ENCODE assay signal across 1 cellular context in the genomic region with DNA sequence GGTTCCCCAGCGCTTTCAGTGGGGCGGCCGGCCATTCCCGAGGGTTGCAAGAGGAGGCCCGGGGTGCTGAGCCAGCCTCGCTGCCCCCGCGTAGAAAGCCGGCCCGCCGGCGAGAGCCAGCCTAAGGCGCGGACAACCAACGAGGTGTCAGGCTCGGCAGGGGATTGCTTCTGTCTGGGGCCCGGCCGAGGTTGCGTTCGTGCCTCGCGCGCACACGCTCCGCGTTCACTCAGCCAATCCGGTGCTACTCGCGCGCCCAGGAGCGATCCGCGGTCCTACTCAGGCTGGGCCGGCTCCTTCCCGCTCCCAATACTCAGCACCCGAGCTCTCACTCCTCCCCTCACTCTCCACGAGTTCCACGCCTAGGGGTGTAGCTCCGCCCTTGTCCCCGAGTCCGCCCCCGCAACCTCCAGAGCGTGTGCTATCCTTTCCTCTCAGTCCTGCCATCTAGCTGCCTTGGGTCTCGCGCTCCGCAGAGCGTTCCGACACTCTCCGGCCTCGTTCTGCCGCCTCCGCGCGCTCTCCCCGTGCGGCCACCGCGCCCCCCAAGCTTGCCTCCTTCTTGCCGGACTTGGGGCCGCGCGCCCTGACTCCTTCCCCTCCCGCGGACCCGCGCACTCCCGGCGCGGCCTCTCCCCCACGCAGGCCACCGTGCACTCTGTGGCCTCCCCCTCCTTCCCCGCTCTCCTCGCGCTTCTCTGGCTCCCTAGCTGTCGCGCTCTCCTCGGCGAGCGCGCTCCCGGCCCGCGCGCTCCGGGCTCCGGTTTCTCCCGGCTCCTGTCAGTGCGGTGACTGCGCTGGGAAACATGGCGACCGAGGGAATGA.
A peak's percentile ranks its signal among the peaks of the same experiment; 100 is the strongest.
TF ChIP-seq lines count a peak whose summit lies in the region.

A gene (plus strand): TSS at position 426 of the 825 bp plus-strand sequence.

TF ChIP-seq in HepG2, 621 proteins besides CTCF, POLR2A, EP300 and RAD21 (continued from another document):
- TF ChIP-seq, protein P1, sequence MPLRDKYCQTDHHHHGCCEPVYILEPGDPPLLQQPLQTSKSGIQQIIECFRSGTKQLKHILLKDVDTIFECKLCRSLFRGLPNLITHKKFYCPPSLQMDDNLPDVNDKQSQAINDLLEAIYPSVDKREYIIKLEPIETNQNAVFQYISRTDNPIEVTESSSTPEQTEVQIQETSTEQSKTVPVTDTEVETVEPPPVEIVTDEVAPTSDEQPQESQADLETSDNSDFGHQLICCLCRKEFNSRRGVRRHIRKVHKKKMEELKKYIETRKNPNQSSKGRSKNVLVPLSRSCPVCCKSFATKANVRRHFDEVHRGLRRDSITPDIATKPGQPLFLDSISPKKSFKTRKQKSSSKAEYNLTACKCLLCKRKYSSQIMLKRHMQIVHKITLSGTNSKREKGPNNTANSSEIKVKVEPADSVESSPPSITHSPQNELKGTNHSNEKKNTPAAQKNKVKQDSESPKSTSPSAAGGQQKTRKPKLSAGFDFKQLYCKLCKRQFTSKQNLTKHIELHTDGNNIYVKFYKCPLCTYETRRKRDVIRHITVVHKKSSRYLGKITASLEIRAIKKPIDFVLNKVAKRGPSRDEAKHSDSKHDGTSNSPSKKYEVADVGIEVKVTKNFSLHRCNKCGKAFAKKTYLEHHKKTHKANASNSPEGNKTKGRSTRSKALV (CRISPR knock-in tag; IDR thresholded peaks at IDR 0.05): peak; percentile 78; the same call in 1 of the 2 replicates
- TF ChIP-seq ZNF552 (CRISPR knock-in tag; IDR thresholded peaks at IDR 0.05; ENCODE audit: borderline replicate concordance) (0 out of 2 replicates have a peak, but pooled peaks have one; percentile 73), ZFP1 (CRISPR knock-in tag; IDR thresholded peaks at IDR 0.05) (no peak), ZNF230 (CRISPR knock-in tag; IDR thresholded peaks at IDR 0.05) (no peak), STAG1 (CRISPR knock-in tag; IDR thresholded peaks at IDR 0.05) (no peak), ZNF354B (CRISPR knock-in tag; IDR thresholded peaks at IDR 0.05) (no peak), PAWR (CRISPR knock-in tag; IDR thresholded peaks at IDR 0.05; ENCODE audit: borderline replicate concordance) (0 out of 2 replicates have a peak, but pooled peaks have one; percentile 80), THYN1 (CRISPR knock-in tag; IDR thresholded peaks at IDR 0.05; ENCODE audit: borderline replicate concordance, low read depth) (peak; percentile 92; the same call in 1 of the 2 replicates), CREB1 (IDR thresholded peaks at IDR 0.05) (peak; percentile 64), CREB1 (CRISPR knock-in tag; IDR thresholded peaks at IDR 0.05) (0 out of 2 replicates have a peak, but pooled peaks have one; percentile 11), ZNF225 (CRISPR knock-in tag; IDR thresholded peaks at IDR 0.05) (peak; percentile 82), HNRNPUL1 (IDR thresholded peaks at IDR 0.05; ENCODE audit: low read depth, low read length) (0 out of 2 replicates have a peak, but pooled peaks have one; percentile 26), WIZ (CRISPR knock-in tag; IDR thresholded peaks at IDR 0.05) (peak; percentile 67; the same call in 1 of the 2 replicates), ZC3H13 (CRISPR knock-in tag; IDR thresholded peaks at IDR 0.05) (peak; percentile 72; the same call in 1 of the 2 replicates), POLR2AphosphoS2 (IDR thresholded peaks at IDR 0.05; ENCODE audit: low read depth, low read length) (no peak), GFI1 (CRISPR knock-in tag; IDR thresholded peaks at IDR 0.05; ENCODE audit: borderline replicate concordance) (peak; percentile 65; the same call in 1 of the 2 replicates)
- TF ChIP-seq, protein P2, sequence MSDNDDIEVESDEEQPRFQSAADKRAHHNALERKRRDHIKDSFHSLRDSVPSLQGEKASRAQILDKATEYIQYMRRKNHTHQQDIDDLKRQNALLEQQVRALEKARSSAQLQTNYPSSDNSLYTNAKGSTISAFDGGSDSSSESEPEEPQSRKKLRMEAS (IDR thresholded peaks at IDR 0.05): peak; percentile 91
- TF ChIP-seq, protein P3, sequence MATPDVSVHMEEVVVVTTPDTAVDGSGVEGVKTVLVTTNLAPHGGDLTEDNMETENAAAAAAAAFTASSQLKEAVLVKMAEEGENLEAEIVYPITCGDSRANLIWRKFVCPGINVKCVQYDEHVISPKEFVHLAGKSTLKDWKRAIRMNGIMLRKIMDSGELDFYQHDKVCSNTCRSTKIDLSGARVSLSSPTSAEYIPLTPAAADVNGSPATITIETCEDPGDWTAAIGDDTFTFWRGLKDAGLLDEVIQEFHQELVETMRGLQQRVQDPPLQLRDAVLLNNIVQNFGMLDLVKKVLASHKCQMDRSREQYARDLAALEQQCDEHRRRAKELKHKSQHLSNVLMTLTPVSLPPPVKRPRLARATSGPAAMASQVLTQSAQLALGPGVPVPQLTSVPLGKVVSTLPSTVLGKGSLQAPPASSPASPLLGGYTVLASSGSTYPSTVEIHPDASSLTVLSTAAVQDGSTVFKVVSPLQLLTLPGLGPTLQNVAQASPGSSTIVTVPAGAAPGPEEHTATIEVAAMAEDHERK (CRISPR knock-in tag; IDR thresholded peaks at IDR 0.05; ENCODE audit: low read depth): peak; percentile 62; the same call in 1 of the 2 replicates
